Comparison of ENCODE assay signal across 2 cellular contexts in the genomic region with DNA sequence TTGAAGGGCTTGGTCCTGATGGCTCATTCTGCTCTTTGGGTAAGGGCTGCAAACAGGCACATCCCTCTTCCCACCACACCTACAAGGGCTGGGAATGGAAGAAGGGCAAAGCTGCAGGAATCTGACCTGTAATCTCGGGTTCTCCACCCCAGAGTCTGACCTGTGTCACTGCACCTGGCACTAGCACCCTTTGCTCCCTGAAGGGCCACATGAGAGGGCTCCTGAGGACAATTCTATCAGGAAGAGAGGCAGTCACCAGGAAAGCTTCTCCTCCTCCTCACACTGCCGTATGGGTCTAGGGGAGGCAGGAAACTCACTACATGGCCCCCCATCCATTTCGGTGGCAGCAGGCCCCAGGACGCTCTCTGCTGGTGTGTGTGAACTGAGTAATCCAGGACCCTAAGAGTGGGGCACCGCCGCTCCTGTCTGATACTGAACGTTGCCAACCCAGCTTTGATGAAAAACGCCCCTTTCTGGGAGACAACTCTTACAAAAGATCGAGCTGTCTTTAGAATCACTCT.
TF ChIP-seq lines count a peak whose summit lies in the region.

No MANE protein-coding gene starts in this region.

TF ChIP-seq in HCT116, 20 proteins besides CTCF, POLR2A, EP300 and RAD21:
- TF ChIP-seq SP1 (IDR thresholded peaks at IDR 0.05; ENCODE audit: low read depth) (no peak), JUND (IDR thresholded peaks at IDR 0.05) (no peak), ZNF274 (IDR thresholded peaks at IDR 0.05; ENCODE audit: low read depth, low read length) (no peak), ELF1 (IDR thresholded peaks at IDR 0.05; ENCODE audit: borderline replicate concordance, low read depth) (no peak), EGR1 (IDR thresholded peaks at IDR 0.05; ENCODE audit: low read depth) (no peak), CBX3 (IDR thresholded peaks at IDR 0.05; ENCODE audit: low read depth) (no peak), TCF7L2 (IDR thresholded peaks at IDR 0.05; ENCODE audit: borderline replicate concordance, extremely low read depth, insufficient read depth, insufficient read length) (no peak), SRF (IDR thresholded peaks at IDR 0.05; ENCODE audit: low read depth) (no peak), ZFX (IDR thresholded peaks at IDR 0.05) (no peak), SIN3A (IDR thresholded peaks at IDR 0.05; ENCODE audit: low read depth) (no peak), CEBPB (IDR thresholded peaks at IDR 0.05; ENCODE audit: low read depth) (no peak), YY1 (IDR thresholded peaks at IDR 0.05; ENCODE audit: extremely low read depth, insufficient replicate concordance, low read depth, low read length) (no peak), EZH2 (IDR thresholded peaks at IDR 0.05) (no peak), POLR2AphosphoS5 (IDR thresholded peaks at IDR 0.05; ENCODE audit: low read depth, low read length) (no peak), EZH2phosphoT487 (IDR thresholded peaks at IDR 0.05; ENCODE audit: borderline replicate concordance) (no peak), FOSL1 (IDR thresholded peaks at IDR 0.05; ENCODE audit: low read depth) (no peak)
- TF ChIP-seq, protein P1, sequence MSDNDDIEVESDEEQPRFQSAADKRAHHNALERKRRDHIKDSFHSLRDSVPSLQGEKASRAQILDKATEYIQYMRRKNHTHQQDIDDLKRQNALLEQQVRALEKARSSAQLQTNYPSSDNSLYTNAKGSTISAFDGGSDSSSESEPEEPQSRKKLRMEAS (IDR thresholded peaks at IDR 0.05), result no peak
- TF ChIP-seq, protein P2, sequence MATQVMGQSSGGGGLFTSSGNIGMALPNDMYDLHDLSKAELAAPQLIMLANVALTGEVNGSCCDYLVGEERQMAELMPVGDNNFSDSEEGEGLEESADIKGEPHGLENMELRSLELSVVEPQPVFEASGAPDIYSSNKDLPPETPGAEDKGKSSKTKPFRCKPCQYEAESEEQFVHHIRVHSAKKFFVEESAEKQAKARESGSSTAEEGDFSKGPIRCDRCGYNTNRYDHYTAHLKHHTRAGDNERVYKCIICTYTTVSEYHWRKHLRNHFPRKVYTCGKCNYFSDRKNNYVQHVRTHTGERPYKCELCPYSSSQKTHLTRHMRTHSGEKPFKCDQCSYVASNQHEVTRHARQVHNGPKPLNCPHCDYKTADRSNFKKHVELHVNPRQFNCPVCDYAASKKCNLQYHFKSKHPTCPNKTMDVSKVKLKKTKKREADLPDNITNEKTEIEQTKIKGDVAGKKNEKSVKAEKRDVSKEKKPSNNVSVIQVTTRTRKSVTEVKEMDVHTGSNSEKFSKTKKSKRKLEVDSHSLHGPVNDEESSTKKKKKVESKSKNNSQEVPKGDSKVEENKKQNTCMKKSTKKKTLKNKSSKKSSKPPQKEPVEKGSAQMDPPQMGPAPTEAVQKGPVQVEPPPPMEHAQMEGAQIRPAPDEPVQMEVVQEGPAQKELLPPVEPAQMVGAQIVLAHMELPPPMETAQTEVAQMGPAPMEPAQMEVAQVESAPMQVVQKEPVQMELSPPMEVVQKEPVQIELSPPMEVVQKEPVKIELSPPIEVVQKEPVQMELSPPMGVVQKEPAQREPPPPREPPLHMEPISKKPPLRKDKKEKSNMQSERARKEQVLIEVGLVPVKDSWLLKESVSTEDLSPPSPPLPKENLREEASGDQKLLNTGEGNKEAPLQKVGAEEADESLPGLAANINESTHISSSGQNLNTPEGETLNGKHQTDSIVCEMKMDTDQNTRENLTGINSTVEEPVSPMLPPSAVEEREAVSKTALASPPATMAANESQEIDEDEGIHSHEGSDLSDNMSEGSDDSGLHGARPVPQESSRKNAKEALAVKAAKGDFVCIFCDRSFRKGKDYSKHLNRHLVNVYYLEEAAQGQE (IDR thresholded peaks at IDR 0.05; ENCODE audit: low read depth), result no peak
- TF ChIP-seq, protein P3, sequence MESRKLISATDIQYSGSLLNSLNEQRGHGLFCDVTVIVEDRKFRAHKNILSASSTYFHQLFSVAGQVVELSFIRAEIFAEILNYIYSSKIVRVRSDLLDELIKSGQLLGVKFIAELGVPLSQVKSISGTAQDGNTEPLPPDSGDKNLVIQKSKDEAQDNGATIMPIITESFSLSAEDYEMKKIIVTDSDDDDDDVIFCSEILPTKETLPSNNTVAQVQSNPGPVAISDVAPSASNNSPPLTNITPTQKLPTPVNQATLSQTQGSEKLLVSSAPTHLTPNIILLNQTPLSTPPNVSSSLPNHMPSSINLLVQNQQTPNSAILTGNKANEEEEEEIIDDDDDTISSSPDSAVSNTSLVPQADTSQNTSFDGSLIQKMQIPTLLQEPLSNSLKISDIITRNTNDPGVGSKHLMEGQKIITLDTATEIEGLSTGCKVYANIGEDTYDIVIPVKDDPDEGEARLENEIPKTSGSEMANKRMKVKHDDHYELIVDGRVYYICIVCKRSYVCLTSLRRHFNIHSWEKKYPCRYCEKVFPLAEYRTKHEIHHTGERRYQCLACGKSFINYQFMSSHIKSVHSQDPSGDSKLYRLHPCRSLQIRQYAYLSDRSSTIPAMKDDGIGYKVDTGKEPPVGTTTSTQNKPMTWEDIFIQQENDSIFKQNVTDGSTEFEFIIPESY (IDR thresholded peaks at IDR 0.05; ENCODE audit: extremely low read depth, insufficient replicate concordance, low read length), result no peak
- TF ChIP-seq, protein P4, sequence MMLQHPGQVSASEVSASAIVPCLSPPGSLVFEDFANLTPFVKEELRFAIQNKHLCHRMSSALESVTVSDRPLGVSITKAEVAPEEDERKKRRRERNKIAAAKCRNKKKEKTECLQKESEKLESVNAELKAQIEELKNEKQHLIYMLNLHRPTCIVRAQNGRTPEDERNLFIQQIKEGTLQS (IDR thresholded peaks at IDR 0.05), result no peak

TF ChIP-seq in SK-N-SH treated with all-trans-retinoic acid at 6 μM for 48 hours, 23 proteins besides CTCF, POLR2A, EP300 and RAD21:
- TF ChIP-seq, protein P5, sequence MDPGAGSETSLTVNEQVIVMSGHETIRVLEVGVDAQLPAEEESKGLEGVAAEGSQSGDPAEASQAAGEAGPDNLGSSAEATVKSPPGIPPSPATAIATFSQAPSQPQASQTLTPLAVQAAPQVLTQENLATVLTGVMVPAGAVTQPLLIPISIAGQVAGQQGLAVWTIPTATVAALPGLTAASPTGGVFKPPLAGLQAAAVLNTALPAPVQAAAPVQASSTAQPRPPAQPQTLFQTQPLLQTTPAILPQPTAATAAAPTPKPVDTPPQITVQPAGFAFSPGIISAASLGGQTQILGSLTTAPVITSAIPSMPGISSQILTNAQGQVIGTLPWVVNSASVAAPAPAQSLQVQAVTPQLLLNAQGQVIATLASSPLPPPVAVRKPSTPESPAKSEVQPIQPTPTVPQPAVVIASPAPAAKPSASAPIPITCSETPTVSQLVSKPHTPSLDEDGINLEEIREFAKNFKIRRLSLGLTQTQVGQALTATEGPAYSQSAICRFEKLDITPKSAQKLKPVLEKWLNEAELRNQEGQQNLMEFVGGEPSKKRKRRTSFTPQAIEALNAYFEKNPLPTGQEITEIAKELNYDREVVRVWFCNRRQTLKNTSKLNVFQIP (CRISPR knock-in tag; IDR thresholded peaks at IDR 0.05; ENCODE audit: borderline replicate concordance, low read depth), result no peak
- TF ChIP-seq CSDC2 (CRISPR knock-in tag; IDR thresholded peaks at IDR 0.05) (no peak), ZNF565 (CRISPR knock-in tag; conservative IDR thresholded peaks at IDR 0.05; ENCODE audit: low read depth) (no peak), TOX (CRISPR knock-in tag; IDR thresholded peaks at IDR 0.05; ENCODE audit: borderline replicate concordance) (no peak), PPARA (CRISPR knock-in tag; IDR thresholded peaks at IDR 0.05; ENCODE audit: borderline replicate concordance) (no peak), GLIS3 (CRISPR knock-in tag; IDR thresholded peaks at IDR 0.05) (no peak)
- TF ChIP-seq, protein P6, sequence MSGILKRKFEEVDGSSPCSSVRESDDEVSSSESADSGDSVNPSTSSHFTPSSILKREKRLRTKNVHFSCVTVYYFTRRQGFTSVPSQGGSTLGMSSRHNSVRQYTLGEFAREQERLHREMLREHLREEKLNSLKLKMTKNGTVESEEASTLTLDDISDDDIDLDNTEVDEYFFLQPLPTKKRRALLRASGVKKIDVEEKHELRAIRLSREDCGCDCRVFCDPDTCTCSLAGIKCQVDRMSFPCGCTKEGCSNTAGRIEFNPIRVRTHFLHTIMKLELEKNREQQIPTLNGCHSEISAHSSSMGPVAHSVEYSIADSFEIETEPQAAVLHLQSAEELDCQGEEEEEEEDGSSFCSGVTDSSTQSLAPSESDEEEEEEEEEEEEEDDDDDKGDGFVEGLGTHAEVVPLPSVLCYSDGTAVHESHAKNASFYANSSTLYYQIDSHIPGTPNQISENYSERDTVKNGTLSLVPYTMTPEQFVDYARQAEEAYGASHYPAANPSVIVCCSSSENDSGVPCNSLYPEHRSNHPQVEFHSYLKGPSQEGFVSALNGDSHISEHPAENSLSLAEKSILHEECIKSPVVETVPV (CRISPR knock-in tag; IDR thresholded peaks at IDR 0.05), result no peak
